Comparison of ENCODE assay signal across 8 cellular contexts in the genomic region with DNA sequence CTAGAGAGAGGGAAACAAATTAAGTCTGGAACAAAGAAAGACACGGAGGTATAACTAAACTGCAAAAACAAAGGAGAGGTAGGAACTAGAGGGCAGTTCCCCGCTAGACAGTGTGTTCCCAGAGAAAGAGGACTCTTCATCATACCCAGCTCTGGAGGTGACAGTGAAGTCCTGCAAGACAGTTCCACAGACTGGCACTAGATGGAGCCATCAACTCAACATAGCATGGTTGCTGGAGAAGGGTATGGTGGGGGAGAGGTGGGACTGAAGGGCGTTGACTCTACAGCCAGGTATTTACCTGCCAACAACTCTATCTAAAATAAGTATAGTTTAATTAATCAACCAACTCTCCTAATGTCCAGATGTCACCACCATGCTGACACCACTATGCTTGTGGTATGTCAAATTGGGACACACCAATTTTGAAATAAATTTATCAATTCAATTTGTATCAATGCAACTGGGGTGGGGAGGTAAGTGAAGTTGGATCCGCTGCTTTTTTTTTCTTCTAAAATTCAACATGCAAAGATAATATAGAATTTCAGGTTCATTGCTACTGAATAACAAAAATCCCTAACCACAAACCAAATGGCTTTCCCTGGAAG. TPM values are rescaled to one million over a fixed set of nuclear protein-coding genes. Genes with fewer than 3 reads are reported as not detected.
DNase-seq lines count a peak whose midpoint lies in the region; ATAC-seq, FAIRE-seq and TF ChIP-seq lines count a peak whose summit lies in the region.

No MANE protein-coding gene starts in this region.

- H3K4me2 ChIP-seq in Loucy (ENCODE audit: low read depth, low read length, poor library complexity, severe bottlenecking) = peak overlapping the region; percentile 84
- H3K4me2 ChIP-seq in H1 (ENCODE audit: insufficient read depth in 1 of 2, low read depth in 2 of 2, low read length in 2 of 2) = no peak overlapping the region
- H3K4me2 ChIP-seq in osteoblast (ENCODE audit: insufficient read depth, low read length) = no peak overlapping the region

- H2BK5ac ChIP-seq in H1 (ENCODE audit: low read depth, low read length) = no peak overlapping the region

- no peak overlapping the region for H2AFZ ChIP-seq in Loucy (ENCODE audit: low read length)
- no peak overlapping the region for H2AFZ ChIP-seq in H1 (ENCODE audit: low read length)
- no peak overlapping the region for H2AFZ ChIP-seq in osteoblast (ENCODE audit: low read length)

- no peak overlapping the region for H3K18ac ChIP-seq in H1 (ENCODE audit: extremely low read depth, low read length)

- no peak overlapping the region for H3K23ac ChIP-seq in H1 (ENCODE audit: insufficient read length)

- peak; percentile 99 for TF ChIP-seq RAD21 in H1 (IDR thresholded peaks at IDR 0.05 in 1 of 2, conservative IDR thresholded peaks at IDR 0.05 in 1 of 2; ENCODE audit: low read depth in 2 of 2, low read length in 2 of 2)

- H3K79me2 ChIP-seq in Loucy (ENCODE audit: insufficient read depth, low read length) (peaks cover 100% of the 10 kb centered on the region), H1 (ENCODE audit: control insufficient read depth in 1 of 2, insufficient read depth in 2 of 2, low read length in 2 of 2) (no peaks in the 10 kb centered on the region), osteoblast (ENCODE audit: insufficient read depth, low read length) (no peaks in the 10 kb centered on the region)

- POLR2A ChIA-PET in H1 (lab: Charles Lee; ENCODE audit: partially characterized antibody) = interaction anchor here (1.2 kb wide), 1 partner anchor 106 kb away, joined by 4 read pairs; no protein-coding TSS in a partner anchor

- TF ChIP-seq CTCF in Loucy (conservative IDR thresholded peaks at IDR 0.05; ENCODE audit: low read length) (peak; percentile 98), WI38 (IDR thresholded peaks at IDR 0.05; ENCODE audit: low read depth, low read length) (peak; percentile 66), H1 (IDR thresholded peaks at IDR 0.05; ENCODE audit: control extremely low read depth in 1 of 3, insufficient read depth in 1 of 3, low read depth in 1 of 3, low read length in 3 of 3) (peak; percentile 85 to 99 (median 97)), osteoblast (IDR thresholded peaks at IDR 0.05; ENCODE audit: extremely low read depth, low read depth, low read length) (peak; percentile 64)

- 0 out of 2 replicates have a peak, but pooled peaks cover 3% of the 10 kb centered on the region for H3F3A ChIP-seq in Loucy (ENCODE audit: low read depth)

- no peak overlapping the region for H4K91ac ChIP-seq in H1 (replicated peaks; ENCODE audit: insufficient read length, low read length)

- H3K4me3 ChIP-seq in Loucy (ENCODE audit: low read length, poor library complexity, severe bottlenecking) = peak overlapping the region; percentile 54
- H3K4me3 ChIP-seq in WI38 (ENCODE audit: low read depth, low read length) = no peak overlapping the region
- no peak overlapping the region for H3K4me3 ChIP-seq in H1 (ENCODE audit: extremely low read depth in 1 of 4, insufficient read depth in 2 of 4, low read depth in 3 of 4, low read length in 4 of 4)
- no peak overlapping the region for H3K4me3 ChIP-seq in osteoblast (ENCODE audit: insufficient read depth, low read length)

- H3K56ac ChIP-seq in H1 (replicated peaks; ENCODE audit: insufficient read length, low read depth, low read length) = no peak overlapping the region

- H3K9me3 ChIP-seq in Loucy (ENCODE audit: insufficient read depth, low read depth, low read length) = no peaks in the 10 kb centered on the region
- H3K9me3 ChIP-seq in H1 (ENCODE audit: insufficient read depth in 2 of 2, low read depth in 1 of 2, low read length in 1 of 2) = no peaks in the 10 kb centered on the region
- H3K9me3 ChIP-seq in osteoblast (ENCODE audit: low read depth, low read length) = no peaks in the 10 kb centered on the region

- no peak overlapping the region for H2BK20ac ChIP-seq in H1 (ENCODE audit: low read length)

- H3K27ac ChIP-seq in H1 (ENCODE audit: low read depth, low read length) = no peak overlapping the region
- no peak overlapping the region for H3K27ac ChIP-seq in osteoblast (ENCODE audit: low read depth, low read length)

- H4K20me1 ChIP-seq in Loucy (ENCODE audit: insufficient read depth, low read length, poor library complexity, severe bottlenecking) (peaks cover 13% of the 10 kb centered on the region), H1 (replicated peaks in 1 of 2; ENCODE audit: control insufficient read depth in 1 of 2, insufficient read depth in 2 of 2, low read length in 2 of 2) (no peaks in the 10 kb centered on the region), osteoblast (ENCODE audit: insufficient read depth, low read length) (no peaks in the 10 kb centered on the region)

- H2BK15ac ChIP-seq in H1 (ENCODE audit: low read length) = no peak overlapping the region

- ATAC-seq in HG02885 (IDR thresholded peaks at IDR 0.05; ENCODE audit: poor library complexity, unreplicated experiment) (no peak), HG02981 (IDR thresholded peaks at IDR 0.05; ENCODE audit: unreplicated experiment) (no peak)

- no peak for TF ChIP-seq EP300 in H1 (IDR thresholded peaks at IDR 0.05; ENCODE audit: borderline replicate concordance in 1 of 2, low read depth in 2 of 2, low read length in 2 of 2)

- no peak overlapping the region for H4K5ac ChIP-seq in H1 (ENCODE audit: insufficient read length, low read depth, low read length)

- H3K27me3 ChIP-seq in Loucy (ENCODE audit: insufficient read depth, low read length, poor library complexity, severe bottlenecking) = no peaks in the 10 kb centered on the region
- H3K27me3 ChIP-seq in H1 (replicated peaks in 1 of 4; ENCODE audit: control insufficient read depth in 3 of 4, extremely low read depth in 1 of 4, insufficient read depth in 3 of 4, low read length in 3 of 4) = no peaks in the 10 kb centered on the region
- peaks cover 6% of the 10 kb centered on the region for H3K27me3 ChIP-seq in osteoblast (ENCODE audit: insufficient read depth, low read length)

- 33% methylated on average over 4 of the region's 4 CpGs; no CpG with 5 or more reads in 1 of the 2 experiments for WGBS in H1 (ENCODE audit: extremely low coverage in 1 of 2, insufficient coverage in 1 of 2, insufficient read length in 1 of 2, insufficient replicate concordance in 2 of 2, low coverage in 1 of 2, low lambda C conversion rate in 2 of 2, missing lambda C conversion rate in 1 of 2), 2 experiments

- no peak overlapping the region for H3K4ac ChIP-seq in H1 (replicated peaks; ENCODE audit: insufficient read length, low read depth, low read length)

- H3K9ac ChIP-seq in Loucy (ENCODE audit: low read depth, low read length, poor library complexity, severe bottlenecking) (peak overlapping the region; percentile 53), H1 (replicated peaks in 1 of 4; ENCODE audit: extremely low read depth in 1 of 4, low read depth in 3 of 4, low read length in 3 of 4) (no peak overlapping the region)

- no peak overlapping the region for H2AK5ac ChIP-seq in H1 (ENCODE audit: low read depth, low read length)

- FAIRE-seq in H1 (lab: Jason Lieb, UNC) = peak; percentile 88

- peak; percentile 38 for DNase-seq in EL
- peak; percentile 62 to 87 for DNase-seq in H1 (ENCODE audit: low read depth in 1 of 2, low spot score in 2 of 2)
- DNase-seq in osteoblast (ENCODE audit: insufficient read length, low spot score, missing footprints) = no peak
- DNase-seq in posterior vena cava (ENCODE audit: low spot score) = no peak

- H2BK12ac ChIP-seq in H1 (ENCODE audit: low read depth, low read length) = no peak overlapping the region

- H3K79me1 ChIP-seq in H1 (ENCODE audit: low read depth, low read length) = no peaks in the 10 kb centered on the region

- no peak overlapping the region for H2BK120ac ChIP-seq in H1 (replicated peaks; ENCODE audit: low read depth, low read length)

- TF ChIP-seq POLR2A in H1 (IDR thresholded peaks at IDR 0.05; ENCODE audit: control extremely low read depth in 1 of 2, low read depth in 2 of 2, low read length in 2 of 2) = no peak

- no peaks in the 10 kb centered on the region for H3K9me2 ChIP-seq in Loucy (replicated peaks; ENCODE audit: low read depth, low read length)

- H3K4me1 ChIP-seq in Loucy (ENCODE audit: insufficient read depth, low read length, poor library complexity, severe bottlenecking) (peaks cover 74% of the 10 kb centered on the region), H1 (replicated peaks in 1 of 4; ENCODE audit: control insufficient read depth in 3 of 4, insufficient read depth in 4 of 4, low read length in 3 of 4) (peaks cover 7 to 19% (median 12%) of the 10 kb centered on the region in 4 experiments; a peak in 6 of 7 replicates), osteoblast (ENCODE audit: insufficient read depth, low read length) (peaks cover 24% of the 10 kb centered on the region)

- no peaks in the 10 kb centered on the region; the same call in 1 of the 2 replicates for H3K23me2 ChIP-seq in H1 (ENCODE audit: low read depth, low read length)

- CTCF ChIA-PET in H1 (lab: Charles Lee; ENCODE audit: partially characterized antibody) = interaction anchor here (0.6 to 16.3 kb wide), 27 partner anchors 11 to 347 kb away, joined by 3 to 234 read pairs (median 5); no protein-coding TSS in a partner anchor

- no peak overlapping the region for H3K14ac ChIP-seq in H1 (ENCODE audit: insufficient read length)

- no peak overlapping the region for H4K8ac ChIP-seq in H1 (ENCODE audit: extremely low read depth, insufficient read depth, low read length)

- H3K36me3 ChIP-seq in Loucy (ENCODE audit: insufficient read depth, low read length) (no peaks in the 10 kb centered on the region), H1 (ENCODE audit: control insufficient read depth in 2 of 4, insufficient read depth in 4 of 4, low read length in 3 of 4) (no peaks in the 10 kb centered on the region), osteoblast (ENCODE audit: insufficient read depth, low read length) (no peaks in the 10 kb centered on the region)

- intact Hi-C loops in posterior vena cava (cut with DNase I) = no loop called here

TF ChIP-seq in H1, 55 proteins besides CTCF, POLR2A, EP300 and RAD21 (continues in another document):
- peak; percentile 68; the same call in 1 of the 2 replicates for TF ChIP-seq YY1 (IDR thresholded peaks at IDR 0.05; ENCODE audit: low read depth, low read length)
- TF ChIP-seq, protein P1, sequence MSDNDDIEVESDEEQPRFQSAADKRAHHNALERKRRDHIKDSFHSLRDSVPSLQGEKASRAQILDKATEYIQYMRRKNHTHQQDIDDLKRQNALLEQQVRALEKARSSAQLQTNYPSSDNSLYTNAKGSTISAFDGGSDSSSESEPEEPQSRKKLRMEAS (IDR thresholded peaks at IDR 0.05) = 0 out of 2 replicates have a peak, but pooled peaks have one; percentile 29

RNA-seq across cellular contexts. Expression of a gene that starts 9.7 kb away (rescaled TPM):
- total RNA-seq in H1 (2021; fragmentation: NEBNext Ultra II Directional; extraction: Animal tissue kit (Norgen Biotek cat#: 25700)) = 5.9 and 8.0 TPM in 2 replicates
- 1.8 and 1.9 TPM in 2 replicates for polyA plus RNA-seq in H1 (2011; rRNA removed)
- polyA plus RNA-seq in H1 (2011; cell fraction: cytosol; rRNA removed) = 1.6 TPM
- polyA plus RNA-seq in H1 (2011; cell fraction: nucleus; rRNA removed) = 3.7 TPM
- polyA plus RNA-seq in H1 (2012, experiment 1 of 2) = 1.8 to 3.4 TPM (median 2.7 TPM) in 4 replicates
- polyA plus RNA-seq in H1 (2012, experiment 2 of 2) = 0.37 TPM
- polyA plus RNA-seq in H1 (2013, experiment 1 of 2) = 1.2 TPM
- 0.88 TPM for polyA plus RNA-seq in H1 (2013, experiment 2 of 2)
- 6.7 and 10.3 TPM in 2 replicates for polyA minus RNA-seq in H1 (2011; rRNA and poly(A)+ RNA removed)
- polyA minus RNA-seq in H1 (2011; cell fraction: cytosol; rRNA and poly(A)+ RNA removed) = 2.6 TPM
- polyA minus RNA-seq in H1 (2011; cell fraction: nucleus; rRNA and poly(A)+ RNA removed) = 23.8 TPM
- total RNA-seq in osteoblast = 3.6 and 4.4 TPM in 2 replicates
- 1 to 10 TPM; 3.9 to 4.5 TPM for total RNA-seq in posterior vena cava

Comparison
In these comparisons a context has a peak if more than half of its experiments do, and no peak if none do; other contexts are left out.
1. DNase-seq: peak in EL (single experiment) and H1 (2 of 2); none in osteoblast (single experiment) and posterior vena cava (single experiment).
2. Peak in every context shown above with its lines, with median percentiles within 50 percentile points of each other: CTCF ChIP-seq.